In the genomic region with DNA sequence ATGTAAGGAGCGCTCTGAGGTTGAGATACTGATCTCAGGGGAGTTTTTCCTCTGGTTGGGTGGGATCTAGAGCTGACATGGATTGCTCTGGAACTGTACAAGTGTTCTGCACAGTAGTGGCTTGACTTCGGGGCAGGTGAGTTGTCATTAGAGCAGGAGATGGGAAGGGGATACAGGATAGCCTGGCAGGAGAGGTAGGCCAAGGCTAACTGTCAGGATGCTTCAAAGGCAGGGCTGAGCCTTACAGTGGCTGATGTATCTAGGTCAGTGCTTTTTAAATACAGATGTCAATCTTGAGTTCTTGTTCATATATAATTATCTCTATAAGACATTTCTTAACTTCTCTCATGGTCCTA, we compare ENCODE assay signal across 2 cellular contexts.
TF ChIP-seq lines count a peak whose summit lies in the region.

No MANE protein-coding gene starts in this region.

TF ChIP-seq in GM23338, 12 proteins besides CTCF, POLR2A, EP300 and RAD21 (continues in another document):
- no peak for TF ChIP-seq EZH2 (IDR thresholded peaks at IDR 0.05; ENCODE audit: low read depth, unreplicated experiment)
- TF ChIP-seq EZH2phosphoT487 (IDR thresholded peaks at IDR 0.05; ENCODE audit: unreplicated experiment), result no peak
- TF ChIP-seq, protein P1, sequence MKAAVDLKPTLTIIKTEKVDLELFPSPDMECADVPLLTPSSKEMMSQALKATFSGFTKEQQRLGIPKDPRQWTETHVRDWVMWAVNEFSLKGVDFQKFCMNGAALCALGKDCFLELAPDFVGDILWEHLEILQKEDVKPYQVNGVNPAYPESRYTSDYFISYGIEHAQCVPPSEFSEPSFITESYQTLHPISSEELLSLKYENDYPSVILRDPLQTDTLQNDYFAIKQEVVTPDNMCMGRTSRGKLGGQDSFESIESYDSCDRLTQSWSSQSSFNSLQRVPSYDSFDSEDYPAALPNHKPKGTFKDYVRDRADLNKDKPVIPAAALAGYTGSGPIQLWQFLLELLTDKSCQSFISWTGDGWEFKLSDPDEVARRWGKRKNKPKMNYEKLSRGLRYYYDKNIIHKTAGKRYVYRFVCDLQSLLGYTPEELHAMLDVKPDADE (IDR thresholded peaks at IDR 0.05), result no peak
- no peak for TF ChIP-seq POLR2AphosphoS5 (IDR thresholded peaks at IDR 0.05; ENCODE audit: low read depth)
- TF ChIP-seq STAT1 (IDR thresholded peaks at IDR 0.05; ENCODE audit: unreplicated experiment), result no peak
- no peak for TF ChIP-seq ZNF331 (CRISPR knock-in tag; IDR thresholded peaks at IDR 0.05; ENCODE audit: low read depth)
- no peak for TF ChIP-seq JUNB (IDR thresholded peaks at IDR 0.05; ENCODE audit: unreplicated experiment)
- TF ChIP-seq, protein P2, sequence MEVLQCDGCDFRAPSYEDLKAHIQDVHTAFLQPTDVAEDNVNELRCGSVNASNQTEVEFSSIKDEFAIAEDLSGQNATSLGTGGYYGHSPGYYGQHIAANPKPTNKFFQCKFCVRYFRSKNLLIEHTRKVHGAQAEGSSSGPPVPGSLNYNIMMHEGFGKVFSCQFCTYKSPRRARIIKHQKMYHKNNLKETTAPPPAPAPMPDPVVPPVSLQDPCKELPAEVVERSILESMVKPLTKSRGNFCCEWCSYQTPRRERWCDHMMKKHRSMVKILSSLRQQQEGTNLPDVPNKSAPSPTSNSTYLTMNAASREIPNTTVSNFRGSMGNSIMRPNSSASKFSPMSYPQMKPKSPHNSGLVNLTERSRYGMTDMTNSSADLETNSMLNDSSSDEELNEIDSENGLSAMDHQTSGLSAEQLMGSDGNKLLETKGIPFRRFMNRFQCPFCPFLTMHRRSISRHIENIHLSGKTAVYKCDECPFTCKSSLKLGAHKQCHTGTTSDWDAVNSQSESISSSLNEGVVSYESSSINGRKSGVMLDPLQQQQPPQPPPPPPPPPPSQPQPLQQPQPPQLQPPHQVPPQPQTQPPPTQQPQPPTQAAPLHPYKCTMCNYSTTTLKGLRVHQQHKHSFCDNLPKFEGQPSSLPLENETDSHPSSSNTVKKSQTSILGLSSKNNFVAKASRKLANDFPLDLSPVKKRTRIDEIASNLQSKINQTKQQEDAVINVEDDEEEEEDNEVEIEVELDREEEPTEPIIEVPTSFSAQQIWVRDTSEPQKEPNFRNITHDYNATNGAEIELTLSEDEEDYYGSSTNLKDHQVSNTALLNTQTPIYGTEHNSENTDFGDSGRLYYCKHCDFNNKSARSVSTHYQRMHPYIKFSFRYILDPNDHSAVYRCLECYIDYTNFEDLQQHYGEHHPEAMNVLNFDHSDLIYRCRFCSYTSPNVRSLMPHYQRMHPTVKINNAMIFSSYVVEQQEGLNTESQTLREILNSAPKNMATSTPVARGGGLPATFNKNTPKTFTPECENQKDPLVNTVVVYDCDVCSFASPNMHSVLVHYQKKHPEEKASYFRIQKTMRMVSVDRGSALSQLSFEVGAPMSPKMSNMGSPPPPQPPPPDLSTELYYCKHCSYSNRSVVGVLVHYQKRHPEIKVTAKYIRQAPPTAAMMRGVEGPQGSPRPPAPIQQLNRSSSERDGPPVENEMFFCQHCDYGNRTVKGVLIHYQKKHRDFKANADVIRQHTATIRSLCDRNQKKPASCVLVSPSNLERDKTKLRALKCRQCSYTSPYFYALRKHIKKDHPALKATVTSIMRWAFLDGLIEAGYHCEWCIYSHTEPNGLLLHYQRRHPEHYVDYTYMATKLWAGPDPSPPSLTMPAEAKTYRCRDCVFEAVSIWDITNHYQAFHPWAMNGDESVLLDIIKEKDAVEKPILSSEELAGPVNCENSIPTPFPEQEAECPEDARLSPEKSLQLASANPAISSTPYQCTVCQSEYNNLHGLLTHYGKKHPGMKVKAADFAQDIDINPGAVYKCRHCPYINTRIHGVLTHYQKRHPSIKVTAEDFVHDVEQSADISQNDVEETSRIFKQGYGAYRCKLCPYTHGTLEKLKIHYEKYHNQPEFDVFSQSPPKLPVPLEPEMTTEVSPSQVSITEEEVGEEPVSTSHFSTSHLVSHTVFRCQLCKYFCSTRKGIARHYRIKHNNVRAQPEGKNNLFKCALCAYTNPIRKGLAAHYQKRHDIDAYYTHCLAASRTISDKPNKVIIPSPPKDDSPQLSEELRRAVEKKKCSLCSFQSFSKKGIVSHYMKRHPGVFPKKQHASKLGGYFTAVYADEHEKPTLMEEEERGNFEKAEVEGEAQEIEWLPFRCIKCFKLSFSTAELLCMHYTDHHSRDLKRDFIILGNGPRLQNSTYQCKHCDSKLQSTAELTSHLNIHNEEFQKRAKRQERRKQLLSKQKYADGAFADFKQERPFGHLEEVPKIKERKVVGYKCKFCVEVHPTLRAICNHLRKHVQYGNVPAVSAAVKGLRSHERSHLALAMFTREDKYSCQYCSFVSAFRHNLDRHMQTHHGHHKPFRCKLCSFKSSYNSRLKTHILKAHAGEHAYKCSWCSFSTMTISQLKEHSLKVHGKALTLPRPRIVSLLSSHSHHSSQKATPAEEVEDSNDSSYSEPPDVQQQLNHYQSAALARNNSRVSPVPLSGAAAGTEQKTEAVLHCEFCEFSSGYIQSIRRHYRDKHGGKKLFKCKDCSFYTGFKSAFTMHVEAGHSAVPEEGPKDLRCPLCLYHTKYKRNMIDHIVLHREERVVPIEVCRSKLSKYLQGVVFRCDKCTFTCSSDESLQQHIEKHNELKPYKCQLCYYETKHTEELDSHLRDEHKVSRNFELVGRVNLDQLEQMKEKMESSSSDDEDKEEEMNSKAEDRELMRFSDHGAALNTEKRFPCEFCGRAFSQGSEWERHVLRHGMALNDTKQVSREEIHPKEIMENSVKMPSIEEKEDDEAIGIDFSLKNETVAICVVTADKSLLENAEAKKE (CRISPR knock-in tag; IDR thresholded peaks at IDR 0.05), result no peak
- TF ChIP-seq CREB1 (CRISPR knock-in tag; IDR thresholded peaks at IDR 0.05; ENCODE audit: low read depth), result no peak
- TF ChIP-seq ZNF114 (CRISPR knock-in tag; IDR thresholded peaks at IDR 0.05), result no peak
- TF ChIP-seq NANOG (IDR thresholded peaks at IDR 0.05; ENCODE audit: borderline replicate concordance), result no peak

TF ChIP-seq in IMR-90, 13 proteins besides CTCF, POLR2A, EP300 and RAD21:
- TF ChIP-seq MXI1 (IDR thresholded peaks at IDR 0.05; ENCODE audit: borderline replicate concordance, low read depth, low read length), result no peak
- TF ChIP-seq NFE2L2 (IDR thresholded peaks at IDR 0.05; ENCODE audit: low read depth, low read length), result no peak
- TF ChIP-seq MAZ (IDR thresholded peaks at IDR 0.05; ENCODE audit: borderline replicate concordance, low read depth, low read length), result no peak
- no peak for TF ChIP-seq RFX5 (IDR thresholded peaks at IDR 0.05; ENCODE audit: low read depth, low read length)
- TF ChIP-seq CEBPB (IDR thresholded peaks at IDR 0.05; ENCODE audit: low read depth, low read length), result no peak
